ENCODE assay signal across 16 cellular contexts in genomic region chr5:145408048-145408341, GRCh38.
DNase-seq lines count a peak whose midpoint lies in the region; ATAC-seq lines count a peak whose summit lies in the region.
"Had no signal": no experiment of that assay in that cellular context is flagged by ENCODE, and none has a peak within 500 bp of the region (broad histone marks: within the 10 kb centered on the region; RNA-seq: fewer than 3 reads in every experiment).

No MANE protein-coding gene starts in this region.

- H3K9me3 Mint-ChIP-seq in activated CD8-positive, alpha-beta memory T cell treated with anti-CD3 and anti-CD28 coated beads, Interleukin-2, amount 10 ng/mL, durations not matched to agents 7 days and 5 days (ENCODE audit: low read depth), result peaks cover 16% of the 10 kb centered on the region

- intact Hi-C loops in cardiac septum (cut with DNase I), result no loop called here

- H3K27ac Mint-ChIP-seq in activated CD8-positive, alpha-beta memory T cell treated with anti-CD3 and anti-CD28 coated beads, Interleukin-2, amount 10 ng/mL, durations not matched to agents 7 days and 5 days, result no peak overlapping the region
- H3K27ac Mint-ChIP-seq: effector memory CD8-positive, alpha-beta T cell had no signal

- H3K36me3 Mint-ChIP-seq in activated CD8-positive, alpha-beta memory T cell treated with anti-CD3 and anti-CD28 coated beads, Interleukin-2, amount 10 ng/mL, durations not matched to agents 7 days and 5 days, result no peaks in the 10 kb centered on the region

- ATAC-seq in GM18499 (IDR thresholded peaks at IDR 0.05; ENCODE audit: insufficient read depth, unreplicated experiment), result peak; percentile 65
- ATAC-seq in GM19463 (IDR thresholded peaks at IDR 0.05; ENCODE audit: unreplicated experiment), result peak; percentile 47
- peak; percentile 60 for ATAC-seq in HG02763 (IDR thresholded peaks at IDR 0.05; ENCODE audit: unreplicated experiment)
- peak; percentile 73 for ATAC-seq in HG03378 (IDR thresholded peaks at IDR 0.05; ENCODE audit: unreplicated experiment)
- no peak for ATAC-seq in activated CD8-positive, alpha-beta memory T cell treated with anti-CD3 and anti-CD28 coated beads, Interleukin-2, amount 10 ng/mL, durations not matched to agents 7 days and 5 days
- ATAC-seq: effector memory CD8-positive, alpha-beta T cell; upper lobe of right lung had no signal

- no peaks in the 10 kb centered on the region for H3K4me1 Mint-ChIP-seq in activated CD8-positive, alpha-beta memory T cell treated with anti-CD3 and anti-CD28 coated beads, Interleukin-2, amount 10 ng/mL, durations not matched to agents 7 days and 5 days

- H3K4me3 Mint-ChIP-seq in activated CD8-positive, alpha-beta memory T cell treated with anti-CD3 and anti-CD28 coated beads, Interleukin-2, amount 10 ng/mL, durations not matched to agents 7 days and 5 days, result no peak overlapping the region
- H3K4me3 Mint-ChIP-seq: effector memory CD8-positive, alpha-beta T cell had no signal

- no peaks in the 10 kb centered on the region for H3K27me3 Mint-ChIP-seq in activated CD8-positive, alpha-beta memory T cell treated with anti-CD3 and anti-CD28 coated beads, Interleukin-2, amount 10 ng/mL, durations not matched to agents 7 days and 5 days
- H3K27me3 Mint-ChIP-seq: effector memory CD8-positive, alpha-beta T cell had no signal

- DNase-seq in activated CD8-positive, alpha-beta memory T cell treated with anti-CD3 and anti-CD28 coated beads, Interleukin-2, amount 10 ng/mL, durations not matched to agents 7 days and 5 days, result no peak
- DNase-seq in SW 1271 (lab: John Stamatoyannopoulos, UW), result no peak
- DNase-seq in occipital lobe (lab: John Stamatoyannopoulos, UW), result no peak
- DNase-seq in cardiac septum (ENCODE audit: low spot score), result no peak
- DNase-seq: activated CD8-positive, alpha-beta memory T cell treated with anti-CD3 and anti-CD28 coated beads for 24 hours; activated naive CD4-positive, alpha-beta T cell treated with Interleukin-2 at 50 U/mL for 16 hours; brain microvascular endothelial cell; effector memory CD8-positive, alpha-beta T cell; foreskin melanocyte; NCI-H2171; stimulated activated CD8-positive, alpha-beta memory T cell treated with anti-CD3 and anti-CD28 coated beads, Interleukin-4, amount 100 ng/mL, for 48 hours; upper lobe of right lung had no signal

- CTCF ChIA-PET in activated CD8-positive, alpha-beta memory T cell treated with anti-CD3 and anti-CD28 coated beads, Interleukin-2, amount 10 ng/mL, durations not matched to agents 7 days and 5 days (lab: Charles Lee), result no interaction called here
